Comparison of ENCODE assay signal across 1 cellular context in genomic region chr3:126859415-126860246, GRCh38.
TF ChIP-seq lines count a peak whose summit lies in the region.

No MANE protein-coding gene starts in this region.

TF ChIP-seq in WTC11, 78 proteins besides CTCF, POLR2A, EP300 and RAD21:
- TF ChIP-seq ZBTB43 (CRISPR knock-in tag; IDR thresholded peaks at IDR 0.05) (no peak), OVOL2 (CRISPR knock-in tag; IDR thresholded peaks at IDR 0.05; ENCODE audit: borderline replicate concordance) (no peak), RORB (CRISPR knock-in tag; IDR thresholded peaks at IDR 0.05) (no peak), ZNF423 (CRISPR knock-in tag; IDR thresholded peaks at IDR 0.05) (no peak), SOX15 (CRISPR knock-in tag; IDR thresholded peaks at IDR 0.05) (no peak), ELF4 (CRISPR knock-in tag; IDR thresholded peaks at IDR 0.05; ENCODE audit: low read depth) (no peak), GTF2I (CRISPR knock-in tag; conservative IDR thresholded peaks at IDR 0.05) (no peak), GRHL2 (CRISPR knock-in tag; IDR thresholded peaks at IDR 0.05; ENCODE audit: insufficient replicate concordance, severe bottlenecking) (no peak), PRRX2 (CRISPR knock-in tag; IDR thresholded peaks at IDR 0.05) (no peak), ARID4B (CRISPR knock-in tag; IDR thresholded peaks at IDR 0.05; ENCODE audit: borderline replicate concordance) (no peak), PREB (CRISPR knock-in tag; IDR thresholded peaks at IDR 0.05; ENCODE audit: borderline replicate concordance) (no peak)
- TF ChIP-seq, protein P1, sequence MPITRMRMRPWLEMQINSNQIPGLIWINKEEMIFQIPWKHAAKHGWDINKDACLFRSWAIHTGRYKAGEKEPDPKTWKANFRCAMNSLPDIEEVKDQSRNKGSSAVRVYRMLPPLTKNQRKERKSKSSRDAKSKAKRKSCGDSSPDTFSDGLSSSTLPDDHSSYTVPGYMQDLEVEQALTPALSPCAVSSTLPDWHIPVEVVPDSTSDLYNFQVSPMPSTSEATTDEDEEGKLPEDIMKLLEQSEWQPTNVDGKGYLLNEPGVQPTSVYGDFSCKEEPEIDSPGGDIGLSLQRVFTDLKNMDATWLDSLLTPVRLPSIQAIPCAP (CRISPR knock-in tag; IDR thresholded peaks at IDR 0.05) = no peak
- TF ChIP-seq, protein P2, sequence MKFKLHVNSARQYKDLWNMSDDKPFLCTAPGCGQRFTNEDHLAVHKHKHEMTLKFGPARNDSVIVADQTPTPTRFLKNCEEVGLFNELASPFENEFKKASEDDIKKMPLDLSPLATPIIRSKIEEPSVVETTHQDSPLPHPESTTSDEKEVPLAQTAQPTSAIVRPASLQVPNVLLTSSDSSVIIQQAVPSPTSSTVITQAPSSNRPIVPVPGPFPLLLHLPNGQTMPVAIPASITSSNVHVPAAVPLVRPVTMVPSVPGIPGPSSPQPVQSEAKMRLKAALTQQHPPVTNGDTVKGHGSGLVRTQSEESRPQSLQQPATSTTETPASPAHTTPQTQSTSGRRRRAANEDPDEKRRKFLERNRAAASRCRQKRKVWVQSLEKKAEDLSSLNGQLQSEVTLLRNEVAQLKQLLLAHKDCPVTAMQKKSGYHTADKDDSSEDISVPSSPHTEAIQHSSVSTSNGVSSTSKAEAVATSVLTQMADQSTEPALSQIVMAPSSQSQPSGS (CRISPR knock-in tag; IDR thresholded peaks at IDR 0.05; ENCODE audit: borderline replicate concordance, low read depth) = no peak
- TF ChIP-seq, protein P3, sequence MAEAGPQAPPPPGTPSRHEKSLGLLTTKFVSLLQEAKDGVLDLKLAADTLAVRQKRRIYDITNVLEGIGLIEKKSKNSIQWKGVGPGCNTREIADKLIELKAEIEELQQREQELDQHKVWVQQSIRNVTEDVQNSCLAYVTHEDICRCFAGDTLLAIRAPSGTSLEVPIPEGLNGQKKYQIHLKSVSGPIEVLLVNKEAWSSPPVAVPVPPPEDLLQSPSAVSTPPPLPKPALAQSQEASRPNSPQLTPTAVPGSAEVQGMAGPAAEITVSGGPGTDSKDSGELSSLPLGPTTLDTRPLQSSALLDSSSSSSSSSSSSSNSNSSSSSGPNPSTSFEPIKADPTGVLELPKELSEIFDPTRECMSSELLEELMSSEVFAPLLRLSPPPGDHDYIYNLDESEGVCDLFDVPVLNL (CRISPR knock-in tag; IDR thresholded peaks at IDR 0.05; ENCODE audit: borderline replicate concordance, low read depth) = no peak
